ENCODE assay signal across 17 cellular contexts in genomic region chr7:55260671-55261385, GRCh38.
DNase-seq lines count a peak whose midpoint lies in the region; TF ChIP-seq lines count a peak whose summit lies in the region.
"Had no signal": no experiment of that assay in that cellular context is flagged by ENCODE, and none has a peak within 500 bp of the region (broad histone marks: within the 10 kb centered on the region; RNA-seq: fewer than 3 reads in every experiment).

No MANE protein-coding gene starts in this region.

- H3K9ac ChIP-seq in mesenchymal stem cell (ENCODE audit: low read length): no peak overlapping the region
- H3K9ac ChIP-seq: BLaER1 had no signal

- H3K18ac ChIP-seq in mesenchymal stem cell (ENCODE audit: low read depth in 1 of 2, low read length in 2 of 2): no peak overlapping the region

- no peak overlapping the region for H2BK12ac ChIP-seq in mesenchymal stem cell (ENCODE audit: low read length in 2 of 2)

- H4K91ac ChIP-seq in mesenchymal stem cell (ENCODE audit: low read length): no peak overlapping the region

- H3K79me1 ChIP-seq in mesenchymal stem cell (replicated peaks; ENCODE audit: low read length, poor library complexity, severe bottlenecking): no peaks in the 10 kb centered on the region

- no peaks in the 10 kb centered on the region for H3K36me3 Mint-ChIP-seq in type B pancreatic cell
- H3K36me3 Mint-ChIP-seq: CD8-positive, alpha-beta memory T cell had no signal

- H2BK120ac ChIP-seq in mesenchymal stem cell (ENCODE audit: low read depth, low read length): no peak overlapping the region

- H3K4ac ChIP-seq in mesenchymal stem cell (ENCODE audit: low read depth in 1 of 2, low read length in 2 of 2): no peak overlapping the region

- H3K4me3 ChIP-seq in mesenchymal stem cell (ENCODE audit: insufficient read depth in 1 of 2, low read depth in 1 of 2, low read length in 2 of 2): no peak overlapping the region
- H3K4me3 ChIP-seq: BLaER1 had no signal

- no peak for TF ChIP-seq CTCF in type B pancreatic cell (conservative IDR thresholded peaks at IDR 0.05)

- peaks cover 9% of the 10 kb centered on the region for H3K4me1 ChIP-seq in mesenchymal stem cell (ENCODE audit: control insufficient read depth, insufficient read depth, low read depth, low read length)
- H3K4me1 ChIP-seq: BLaER1 had no signal

- no peaks in the 10 kb centered on the region for H3K4me1 Mint-ChIP-seq in type B pancreatic cell (ENCODE audit: unreplicated experiment)

- peak overlapping the region; percentile 47 for H3K27ac ChIP-seq in mesenchymal stem cell (ENCODE audit: low read length, poor library complexity, severe bottlenecking)
- H3K27ac ChIP-seq: BLaER1 had no signal

- no peaks in the 10 kb centered on the region for H3K9me3 ChIP-seq in mesenchymal stem cell (ENCODE audit: control insufficient read depth, low read length)
- H3K9me3 ChIP-seq: BLaER1, Caco-2 had no signal

- H4K8ac ChIP-seq in mesenchymal stem cell (ENCODE audit: low read length): no peak overlapping the region

- peak overlapping the region; percentile 37 for H2BK5ac ChIP-seq in mesenchymal stem cell (ENCODE audit: low read depth, low read length, poor library complexity, severe bottlenecking)

- no peak for TF ChIP-seq EP300 in Ishikawa (IDR thresholded peaks at IDR 0.05; ENCODE audit: borderline replicate concordance)

- no peak overlapping the region for H3K23ac ChIP-seq in mesenchymal stem cell (ENCODE audit: low read length in 2 of 2)

- H3K36me3 ChIP-seq in mesenchymal stem cell (ENCODE audit: control insufficient read depth in 1 of 2, insufficient read depth in 2 of 2, low read depth in 1 of 2, low read length in 2 of 2): no peaks in the 10 kb centered on the region
- H3K36me3 ChIP-seq: BLaER1 had no signal

- no peak overlapping the region for H2AFZ ChIP-seq in mesenchymal stem cell (ENCODE audit: low read depth, low read length)

- peak overlapping the region; percentile 69 for H2AK5ac ChIP-seq in mesenchymal stem cell (ENCODE audit: low read length, severe bottlenecking)

- WGBS in mesenchymal stem cell: 46% methylated on average over 2 of the region's 3 CpGs

- no peak overlapping the region for H3K4me2 ChIP-seq in mesenchymal stem cell (ENCODE audit: low read length, poor library complexity, severe bottlenecking)
- H3K4me2 ChIP-seq: BLaER1 had no signal

- H3K9me3 Mint-ChIP-seq in type B pancreatic cell: no peaks in the 10 kb centered on the region
- H3K9me3 Mint-ChIP-seq: CD8-positive, alpha-beta memory T cell had no signal

- no peak overlapping the region for H3K14ac ChIP-seq in mesenchymal stem cell (ENCODE audit: low read length in 2 of 2)

- no peak for TF ChIP-seq RAD21 in Ishikawa (IDR thresholded peaks at IDR 0.05; ENCODE audit: low read depth)

- H3K4me3 Mint-ChIP-seq in type B pancreatic cell: no peak overlapping the region
- H3K4me3 Mint-ChIP-seq: CD8-positive, alpha-beta memory T cell; H9 had no signal

- no peak overlapping the region for H2BK15ac ChIP-seq in mesenchymal stem cell (ENCODE audit: low read depth, poor library complexity, severe bottlenecking)

- DNase-seq in activated CD8-positive, alpha-beta memory T cell treated with anti-CD3 and anti-CD28 coated beads for 24 hours: peak; percentile 19
- DNase-seq in activated CD8-positive, alpha-beta memory T cell treated with anti-CD3 and anti-CD28 coated beads, Interleukin-2, amount 50 U/mL, for 4 hours: no peak
- DNase-seq in mesenchymal stem cell: no peak
- DNase-seq in type B pancreatic cell (ENCODE audit: extremely low spot score, unreplicated experiment): peak; percentile 43
- no peak for DNase-seq in NCI-H1417 treated with DMSO at 0.1 percent for 48 hours (lab: John Stamatoyannopoulos, UW)
- no peak for DNase-seq in cerebellar cortex (ENCODE audit: low spot score)
- DNase-seq in T-helper 1 cell: no peak
- DNase-seq: 8988T; AML-193; Caco-2; CD8-positive, alpha-beta memory T cell; DMS53; GF-D8; GOT3 had no signal

- peaks cover 7 to 11% of the 10 kb centered on the region in 2 experiments for H3K27me3 ChIP-seq in mesenchymal stem cell (ENCODE audit: control insufficient read depth in 1 of 2, insufficient read depth in 1 of 2, low read length in 2 of 2)
- H3K27me3 ChIP-seq: BLaER1 had no signal

- H3K27ac Mint-ChIP-seq in type B pancreatic cell: no peak overlapping the region
- H3K27ac Mint-ChIP-seq: CD8-positive, alpha-beta memory T cell; H9 had no signal

- H3K27me3 Mint-ChIP-seq in type B pancreatic cell: peaks cover 24% of the 10 kb centered on the region

TF ChIP-seq in Ishikawa, 13 proteins besides CTCF, POLR2A, EP300 and RAD21:
- TF ChIP-seq TEAD4 (IDR thresholded peaks at IDR 0.05) (0 out of 2 replicates have a peak, but pooled peaks have one; percentile 13), YY1 (IDR thresholded peaks at IDR 0.05; ENCODE audit: low read depth) (no peak), TCF12 (IDR thresholded peaks at IDR 0.05; ENCODE audit: low read depth) (no peak)
TF ChIP-seq in Ishikawa: peak in this region for 1.

Comparison
In these comparisons a context has a peak if more than half of its experiments do, and no peak if none do; other contexts are left out.
1. DNase-seq: peak in activated CD8-positive, alpha-beta memory T cell treated with anti-CD3 and anti-CD28 coated beads for 24 hours (single experiment) and type B pancreatic cell (single experiment); none in activated CD8-positive, alpha-beta memory T cell treated with anti-CD3 and anti-CD28 coated beads, Interleukin-2, amount 50 U/mL, for 4 hours (single experiment), mesenchymal stem cell (single experiment), NCI-H1417 treated with DMSO at 0.1 percent for 48 hours (single experiment), cerebellar cortex (single experiment) and T-helper 1 cell (0 of 5).